17 cellular contexts compared by ENCODE assay signal in the genomic region with DNA sequence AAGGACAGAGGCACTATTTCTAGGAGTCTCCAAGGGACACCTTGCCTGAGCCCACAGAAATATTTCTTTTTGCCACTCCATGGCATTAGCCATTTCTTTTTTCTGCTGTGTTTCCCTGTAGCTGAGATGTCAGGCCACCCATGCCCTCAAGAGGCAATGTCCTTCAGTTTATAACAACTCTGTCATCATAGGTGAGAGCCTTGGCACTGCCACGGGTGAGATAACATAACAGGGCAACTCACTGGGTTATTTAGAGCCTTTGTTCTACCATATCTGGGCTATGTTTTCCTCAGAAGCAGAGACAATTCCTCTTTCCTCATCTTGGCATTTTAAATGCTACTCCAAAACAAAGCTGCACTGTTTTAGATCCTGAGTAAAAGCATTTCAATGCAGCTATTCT.
DNase-seq lines count a peak whose midpoint lies in the region; ATAC-seq and TF ChIP-seq lines count a peak whose summit lies in the region.
"Had no signal": no experiment of that assay in that cellular context is flagged by ENCODE, and none has a peak within 500 bp of the region (broad histone marks: within the 10 kb centered on the region; RNA-seq: fewer than 3 reads in every experiment).

No MANE protein-coding gene starts in this region.

- TF ChIP-seq CTCF in parathyroid adenoma (IDR thresholded peaks at IDR 0.05) = no peak

- H3K79me2 ChIP-seq in parathyroid adenoma = no peaks in the 10 kb centered on the region

- intact Hi-C loops in left ventricle myocardium superior (cut with micrococcal nuclease) = loop anchor here (10.0 kb wide), 1 partner anchor 1761 kb away; no protein-coding TSS in a partner anchor

- H3K27ac ChIP-seq in parathyroid adenoma = no peak overlapping the region
- H3K27ac ChIP-seq: SK-N-MC had no signal

- DNase-seq in COLO829 (ENCODE audit: low spot score) (peak; percentile 70), NCI-H2029 treated with DMSO at 0.1 percent for 48 hours (lab: John Stamatoyannopoulos, UW) (peak; percentile 1), left ventricle myocardium superior (no peak)
- DNase-seq in activated CD4-positive, alpha-beta T cell treated with anti-CD3 and anti-CD28 coated beads, Interleukin-2, amount 50 U/mL, for 48 hours = no peak
- DNase-seq: BE2C; CD8-positive, alpha-beta T cell; MV-4-11; NCI-H1417 treated with DMSO at 0.1 percent for 48 hours; NCI-H2081; NCI-H2227 treated with DMSO at 0.1 percent for 48 hours; NCI-H526; NK-92 treated with Interleukin-12 subunit alpha and Interleukin-12 subunit beta, amount 100 ng/mL, for 24 hours had no signal

- ATAC-seq in left ventricle myocardium superior (peak; percentile 75), HG03045 (IDR thresholded peaks at IDR 0.05; ENCODE audit: unreplicated experiment) (no peak), GM19463 (IDR thresholded peaks at IDR 0.05; ENCODE audit: unreplicated experiment) (no peak)
- ATAC-seq: CD8-positive, alpha-beta T cell; HCT116 had no signal

- H3K9me3 ChIP-seq in parathyroid adenoma (ENCODE audit: control insufficient read depth, low read length) = no peaks in the 10 kb centered on the region
- H3K9me3 ChIP-seq: BE2C had no signal

- peak overlapping the region; percentile 46 for H2AFZ ChIP-seq in parathyroid adenoma

- H3K4me2 ChIP-seq in parathyroid adenoma (ENCODE audit: low read length) = no peak overlapping the region

- H3K4me3 ChIP-seq in parathyroid adenoma (ENCODE audit: low read depth, low read length) = no peak overlapping the region
- H3K4me3 ChIP-seq: SK-N-MC had no signal

- no peaks in the 10 kb centered on the region for H3K27me3 ChIP-seq in parathyroid adenoma (ENCODE audit: control insufficient read depth, insufficient read depth, low read length)
- H3K27me3 ChIP-seq: BE2C had no signal

- H3K36me3 ChIP-seq in parathyroid adenoma (ENCODE audit: control insufficient read depth, insufficient read depth, low read length) = no peaks in the 10 kb centered on the region
- H3K36me3 ChIP-seq: BE2C had no signal

- no peak overlapping the region for H3K9ac ChIP-seq in parathyroid adenoma

- H3K4me1 ChIP-seq in parathyroid adenoma = no peaks in the 10 kb centered on the region
- H3K4me1 ChIP-seq: BE2C had no signal

Comparison
In these comparisons a context has a peak if more than half of its experiments do, and no peak if none do; other contexts are left out.
1. DNase-seq: peak in COLO829 (single experiment) and NCI-H2029 treated with DMSO at 0.1 percent for 48 hours (single experiment); none in left ventricle myocardium superior (single experiment) and activated CD4-positive, alpha-beta T cell treated with anti-CD3 and anti-CD28 coated beads, Interleukin-2, amount 50 U/mL, for 48 hours (0 of 2).